13 cellular contexts compared by ENCODE assay signal in the genomic region with DNA sequence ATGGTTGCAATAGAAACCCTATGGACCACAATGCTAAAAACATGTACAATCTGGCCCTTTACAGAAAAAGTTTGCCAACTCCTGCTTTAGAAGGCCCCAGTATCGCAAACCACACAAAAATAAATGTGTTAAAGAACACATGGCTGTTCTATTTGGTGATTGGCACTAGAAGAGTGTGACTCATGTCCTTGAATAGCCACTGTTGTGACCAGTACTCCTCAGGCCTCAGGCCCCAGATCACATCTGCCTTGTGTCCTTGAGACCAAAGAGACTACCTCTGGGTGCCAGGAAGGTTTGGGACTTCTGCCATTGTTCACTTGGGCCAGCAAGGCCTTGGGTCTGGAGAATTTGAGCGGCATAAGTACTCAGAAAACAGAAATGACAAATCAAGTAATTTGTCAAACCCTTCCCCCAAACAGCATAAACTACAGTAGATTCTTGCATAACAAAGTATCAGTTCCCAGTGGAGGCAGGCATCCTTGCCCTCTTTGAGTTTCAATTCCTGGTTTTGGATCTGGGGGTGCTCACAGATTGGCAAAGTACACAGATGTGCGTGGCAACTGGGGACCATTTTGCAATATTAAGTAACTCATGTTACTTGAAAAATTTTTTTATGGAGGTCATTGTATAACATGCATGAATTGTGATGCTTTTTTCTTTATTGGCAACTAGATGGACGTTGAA. TPM values are rescaled to one million over a fixed set of nuclear protein-coding genes. Genes with fewer than 3 reads are reported as not detected.
DNase-seq lines count a peak whose midpoint lies in the region; ATAC-seq, FAIRE-seq and TF ChIP-seq lines count a peak whose summit lies in the region.
"Had no signal": no experiment of that assay in that cellular context is flagged by ENCODE, and none has a peak within 500 bp of the region (broad histone marks: within the 10 kb centered on the region; RNA-seq: fewer than 3 reads in every experiment).

No MANE protein-coding gene starts in this region.

- DNase-seq in GM18507 (ENCODE audit: extremely low spot score, insufficient read length, low read depth) (no peak), activated B cell treated with CpG ODN at 0.5 μM for 24 hours (no peak), inferior parietal cortex (ENCODE audit: extremely low spot score) (peak; percentile 73), HT-29 (ENCODE audit: low spot score) (no peak)
- peak; percentile 24 for DNase-seq in stimulated activated naive B cell treated with anti-CD40 and anti-IgM and Interleukin-4, amounts not matched to agents 10 μg/mL and 1 μg/mL and 100 μg/mL, for 72 hours
- no peak for DNase-seq in stimulated activated naive CD8-positive, alpha-beta T cell treated with anti-CD3 and anti-CD28 coated beads, Interleukin-15, amount 100 ng/mL, for 72 hours
- DNase-seq: activated CD4-positive, alpha-beta T cell treated with anti-CD3 and anti-CD28 coated beads, Interleukin-2, amount 50 U/mL, for 4 hours; activated naive CD8-positive, alpha-beta T cell treated with anti-CD3 and anti-CD28 coated beads for 36 hours; CD8-positive, alpha-beta T cell; NCI-H345 had no signal

- POLR2A ChIA-PET in activated B cell treated with CpG ODN at 0.5 μM for 24 hours (lab: Charles Lee), result no interaction called here

- H3K27ac Mint-ChIP-seq in activated B cell treated with CpG ODN at 0.5 μM for 24 hours, result peak overlapping the region; percentile 84
- no peak overlapping the region for H3K27ac Mint-ChIP-seq in stimulated activated naive B cell treated with anti-CD40 and anti-IgM and Interleukin-4, amounts not matched to agents 10 μg/mL and 1 μg/mL and 100 μg/mL, for 72 hours
- H3K27ac Mint-ChIP-seq in stimulated activated naive CD8-positive, alpha-beta T cell treated with anti-CD3 and anti-CD28 coated beads, Interleukin-15, amount 100 ng/mL, for 72 hours, result no peak overlapping the region
- H3K27ac Mint-ChIP-seq: activated naive CD8-positive, alpha-beta T cell treated with anti-CD3 and anti-CD28 coated beads for 36 hours; CD8-positive, alpha-beta T cell had no signal

- TF ChIP-seq CTCF in activated B cell treated with CpG ODN at 0.5 μM for 24 hours (IDR thresholded peaks at IDR 0.05), result no peak

- CTCF ChIA-PET in activated B cell treated with CpG ODN at 0.5 μM for 24 hours (lab: Charles Lee), result no interaction called here

- intact Hi-C loops in activated B cell treated with CpG ODN at 0.5 μM for 24 hours (cut with micrococcal nuclease), result no loop called here

- no peaks in the 10 kb centered on the region for H3K27me3 Mint-ChIP-seq in activated B cell treated with CpG ODN at 0.5 μM for 24 hours
- no peaks in the 10 kb centered on the region for H3K27me3 Mint-ChIP-seq in stimulated activated naive B cell treated with anti-CD40 and anti-IgM and Interleukin-4, amounts not matched to agents 10 μg/mL and 1 μg/mL and 100 μg/mL, for 72 hours
- H3K27me3 Mint-ChIP-seq in stimulated activated naive CD8-positive, alpha-beta T cell treated with anti-CD3 and anti-CD28 coated beads, Interleukin-15, amount 100 ng/mL, for 72 hours, result no peaks in the 10 kb centered on the region
- H3K27me3 Mint-ChIP-seq: activated naive CD8-positive, alpha-beta T cell treated with anti-CD3 and anti-CD28 coated beads for 36 hours had no signal

- H3K4me1 Mint-ChIP-seq in activated B cell treated with CpG ODN at 0.5 μM for 24 hours, result peaks cover 28% of the 10 kb centered on the region
- peaks cover 8 to 11% of the 10 kb centered on the region in 2 donors for H3K4me1 Mint-ChIP-seq in stimulated activated naive B cell treated with anti-CD40 and anti-IgM and Interleukin-4, amounts not matched to agents 10 μg/mL and 1 μg/mL and 100 μg/mL, for 72 hours
- no peaks in the 10 kb centered on the region for H3K4me1 Mint-ChIP-seq in stimulated activated naive CD8-positive, alpha-beta T cell treated with anti-CD3 and anti-CD28 coated beads, Interleukin-15, amount 100 ng/mL, for 72 hours

- peak overlapping the region; percentile 2 for H3K4me3 Mint-ChIP-seq in activated B cell treated with CpG ODN at 0.5 μM for 24 hours
- no peak overlapping the region for H3K4me3 Mint-ChIP-seq in stimulated activated naive B cell treated with anti-CD40 and anti-IgM and Interleukin-4, amounts not matched to agents 10 μg/mL and 1 μg/mL and 100 μg/mL, for 72 hours
- no peak overlapping the region for H3K4me3 Mint-ChIP-seq in stimulated activated naive CD8-positive, alpha-beta T cell treated with anti-CD3 and anti-CD28 coated beads, Interleukin-15, amount 100 ng/mL, for 72 hours
- H3K4me3 Mint-ChIP-seq: activated naive CD8-positive, alpha-beta T cell treated with anti-CD3 and anti-CD28 coated beads for 36 hours; CD8-positive, alpha-beta T cell had no signal

- peaks cover 18% of the 10 kb centered on the region for H3K9me3 Mint-ChIP-seq in activated B cell treated with CpG ODN at 0.5 μM for 24 hours
- H3K9me3 Mint-ChIP-seq in stimulated activated naive B cell treated with anti-CD40 and anti-IgM and Interleukin-4, amounts not matched to agents 10 μg/mL and 1 μg/mL and 100 μg/mL, for 72 hours, result peaks cover 19 to 21% of the 10 kb centered on the region in 2 donors
- H3K9me3 Mint-ChIP-seq in stimulated activated naive CD8-positive, alpha-beta T cell treated with anti-CD3 and anti-CD28 coated beads, Interleukin-15, amount 100 ng/mL, for 72 hours, result peaks cover 11 to 24% of the 10 kb centered on the region in 2 donors
- H3K9me3 Mint-ChIP-seq: CD8-positive, alpha-beta T cell had no signal

- peak; percentile 56 for FAIRE-seq in GM18507 (lab: Jason Lieb, UNC)
- FAIRE-seq: K562 had no signal

- H3K36me3 Mint-ChIP-seq in activated B cell treated with CpG ODN at 0.5 μM for 24 hours (ENCODE audit: low read depth), result peaks cover 13% of the 10 kb centered on the region
- H3K36me3 Mint-ChIP-seq in stimulated activated naive B cell treated with anti-CD40 and anti-IgM and Interleukin-4, amounts not matched to agents 10 μg/mL and 1 μg/mL and 100 μg/mL, for 72 hours, result peaks cover 9 to 18% of the 10 kb centered on the region in 2 donors
- H3K36me3 Mint-ChIP-seq: activated naive CD8-positive, alpha-beta T cell treated with anti-CD3 and anti-CD28 coated beads for 36 hours; CD8-positive, alpha-beta T cell had no signal

- ATAC-seq in activated B cell treated with CpG ODN at 0.5 μM for 24 hours (ENCODE audit: low read depth), result peak; percentile 57
- peak; percentile 81 to 92 for ATAC-seq in stimulated activated naive B cell treated with anti-CD40 and anti-IgM and Interleukin-4, amounts not matched to agents 10 μg/mL and 1 μg/mL and 100 μg/mL, for 72 hours (replicated peaks)
- ATAC-seq in stimulated activated naive CD8-positive, alpha-beta T cell treated with anti-CD3 and anti-CD28 coated beads, Interleukin-15, amount 100 ng/mL, for 72 hours, result no peak
- ATAC-seq in GM18858 (IDR thresholded peaks at IDR 0.05; ENCODE audit: unreplicated experiment), result no peak
- no peak for ATAC-seq in HG03460 (IDR thresholded peaks at IDR 0.05; ENCODE audit: unreplicated experiment)
- ATAC-seq: CD8-positive, alpha-beta T cell; K562 had no signal

RNA-seq across cellular contexts. Expression of gene MTURN, which starts 50.2 kb away (rescaled TPM):
- 2.8 and 4.6 TPM in 2 replicates for total RNA-seq in activated B cell treated with CpG ODN at 0.5 μM for 24 hours
- 7.2 and 8.5 TPM in 2 replicates for total RNA-seq in HT-29 (2014; rRNA removed; shearing (Covaris generic))

Comparison
In these comparisons a context has a peak if more than half of its experiments do, and no peak if none do; other contexts are left out.
1. DNase-seq: peak in inferior parietal cortex (single experiment) and stimulated activated naive B cell treated with anti-CD40 and anti-IgM and Interleukin-4, amounts not matched to agents 10 μg/mL and 1 μg/mL and 100 μg/mL, for 72 hours (single experiment); none in GM18507 (single experiment), activated B cell treated with CpG ODN at 0.5 μM for 24 hours (single experiment), stimulated activated naive CD8-positive, alpha-beta T cell treated with anti-CD3 and anti-CD28 coated beads, Interleukin-15, amount 100 ng/mL, for 72 hours (0 of 2) and HT-29 (single experiment).
2. ATAC-seq: peak in activated B cell treated with CpG ODN at 0.5 μM for 24 hours (single experiment) and stimulated activated naive B cell treated with anti-CD40 and anti-IgM and Interleukin-4, amounts not matched to agents 10 μg/mL and 1 μg/mL and 100 μg/mL, for 72 hours (2 of 2); none in stimulated activated naive CD8-positive, alpha-beta T cell treated with anti-CD3 and anti-CD28 coated beads, Interleukin-15, amount 100 ng/mL, for 72 hours (single experiment), GM18858 (single experiment) and HG03460 (single experiment).